ENCODE assay signal across 1 cellular context in the genomic region with DNA sequence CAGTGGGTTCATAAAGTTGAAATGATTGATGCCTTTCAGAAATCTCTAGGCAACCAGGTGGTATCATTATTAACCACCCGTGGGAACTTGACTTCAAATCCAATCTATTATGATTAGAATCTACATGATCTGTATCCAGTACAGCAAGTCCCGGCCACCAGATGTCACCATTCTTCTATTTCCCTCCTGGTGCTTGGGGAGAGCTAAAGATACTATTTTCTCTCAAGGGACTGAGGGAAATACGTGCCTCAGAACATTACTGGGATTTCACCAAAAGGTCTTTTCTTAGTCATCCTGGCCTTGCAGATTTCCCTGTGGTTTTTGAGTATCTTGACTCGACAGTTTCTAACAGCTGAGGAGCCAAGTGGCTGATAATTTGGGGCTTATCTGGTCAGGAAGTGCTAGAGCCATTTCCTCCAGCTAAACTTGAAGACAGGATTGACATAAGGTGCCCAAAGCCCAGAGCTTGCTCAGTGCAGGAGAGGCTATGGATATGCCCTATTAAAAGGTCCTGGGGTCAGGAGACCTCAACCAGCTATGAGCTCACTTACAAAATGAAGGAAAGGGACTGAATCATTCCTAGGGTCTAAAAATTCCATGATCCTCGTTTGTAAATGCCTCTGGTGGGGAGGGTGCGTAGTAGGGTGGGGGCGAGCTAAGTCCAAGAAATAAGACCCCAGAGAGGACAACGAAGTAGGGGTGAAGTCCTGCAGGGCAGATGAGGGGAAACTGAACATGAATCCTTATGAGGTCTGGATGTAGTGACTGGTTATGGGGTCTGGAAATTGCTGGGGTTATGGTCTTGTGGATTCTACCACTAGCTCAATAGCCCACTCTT.
TF ChIP-seq lines count a peak whose summit lies in the region.

No MANE protein-coding gene starts in this region.

TF ChIP-seq in HepG2, 621 proteins besides CTCF, POLR2A, EP300 and RAD21 (continued from another document and continues in another):
- TF ChIP-seq, protein P1, sequence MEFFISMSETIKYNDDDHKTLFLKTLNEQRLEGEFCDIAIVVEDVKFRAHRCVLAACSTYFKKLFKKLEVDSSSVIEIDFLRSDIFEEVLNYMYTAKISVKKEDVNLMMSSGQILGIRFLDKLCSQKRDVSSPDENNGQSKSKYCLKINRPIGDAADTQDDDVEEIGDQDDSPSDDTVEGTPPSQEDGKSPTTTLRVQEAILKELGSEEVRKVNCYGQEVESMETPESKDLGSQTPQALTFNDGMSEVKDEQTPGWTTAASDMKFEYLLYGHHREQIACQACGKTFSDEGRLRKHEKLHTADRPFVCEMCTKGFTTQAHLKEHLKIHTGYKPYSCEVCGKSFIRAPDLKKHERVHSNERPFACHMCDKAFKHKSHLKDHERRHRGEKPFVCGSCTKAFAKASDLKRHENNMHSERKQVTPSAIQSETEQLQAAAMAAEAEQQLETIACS (CRISPR knock-in tag; IDR thresholded peaks at IDR 0.05), result 0 out of 2 replicates have a peak, but pooled peaks have one; percentile 15
- TF ChIP-seq NRL (CRISPR knock-in tag; IDR thresholded peaks at IDR 0.05; ENCODE audit: borderline replicate concordance) (no peak), MED1 (CRISPR knock-in tag; IDR thresholded peaks at IDR 0.05) (0 out of 2 replicates have a peak, but pooled peaks have one; percentile 25), GATAD2A (CRISPR knock-in tag; IDR thresholded peaks at IDR 0.05) (peak; percentile 51), CEBPG (CRISPR knock-in tag; IDR thresholded peaks at IDR 0.05) (0 out of 2 replicates have a peak, but pooled peaks have one; percentile 30), HDAC2 (CRISPR knock-in tag; IDR thresholded peaks at IDR 0.05) (0 out of 2 replicates have a peak, but pooled peaks have one; percentile 46), SAP130 (CRISPR knock-in tag; IDR thresholded peaks at IDR 0.05; ENCODE audit: low read depth) (peak; percentile 41; the same call in 1 of the 2 replicates), ZNF468 (CRISPR knock-in tag; IDR thresholded peaks at IDR 0.05) (no peak), MTF2 (CRISPR knock-in tag; IDR thresholded peaks at IDR 0.05; ENCODE audit: borderline replicate concordance) (no peak), TARDBP (CRISPR knock-in tag; IDR thresholded peaks at IDR 0.05) (no peak), ISL2 (CRISPR knock-in tag; IDR thresholded peaks at IDR 0.05) (no peak), IRF2 (CRISPR knock-in tag; IDR thresholded peaks at IDR 0.05) (peak; percentile 41; the same call in 1 of the 2 replicates), ERF (CRISPR knock-in tag; IDR thresholded peaks at IDR 0.05) (peak; percentile 34; the same call in 1 of the 2 replicates), STAG1 (CRISPR knock-in tag; IDR thresholded peaks at IDR 0.05) (peak; percentile 94), JUNB (CRISPR knock-in tag; IDR thresholded peaks at IDR 0.05; ENCODE audit: borderline replicate concordance) (no peak), ZEB1 (IDR thresholded peaks at IDR 0.05; ENCODE audit: insufficient replicate concordance, low read depth) (no peak), ZNF124 (CRISPR knock-in tag; IDR thresholded peaks at IDR 0.05) (peak; percentile 69; the same call in 1 of the 2 replicates), ZMYM2 (CRISPR knock-in tag; IDR thresholded peaks at IDR 0.05) (no peak), NFE2L2 (IDR thresholded peaks at IDR 0.05; ENCODE audit: low read length) (0 out of 2 replicates have a peak, but pooled peaks have one; percentile 23), ZNF136 (CRISPR knock-in tag; IDR thresholded peaks at IDR 0.05; ENCODE audit: low read depth) (peak; percentile 62; the same call in 1 of the 2 replicates), RBAK (CRISPR knock-in tag; IDR thresholded peaks at IDR 0.05) (no peak), KAT8 (CRISPR knock-in tag; IDR thresholded peaks at IDR 0.05) (peak; percentile 50)
- TF ChIP-seq, protein P2, sequence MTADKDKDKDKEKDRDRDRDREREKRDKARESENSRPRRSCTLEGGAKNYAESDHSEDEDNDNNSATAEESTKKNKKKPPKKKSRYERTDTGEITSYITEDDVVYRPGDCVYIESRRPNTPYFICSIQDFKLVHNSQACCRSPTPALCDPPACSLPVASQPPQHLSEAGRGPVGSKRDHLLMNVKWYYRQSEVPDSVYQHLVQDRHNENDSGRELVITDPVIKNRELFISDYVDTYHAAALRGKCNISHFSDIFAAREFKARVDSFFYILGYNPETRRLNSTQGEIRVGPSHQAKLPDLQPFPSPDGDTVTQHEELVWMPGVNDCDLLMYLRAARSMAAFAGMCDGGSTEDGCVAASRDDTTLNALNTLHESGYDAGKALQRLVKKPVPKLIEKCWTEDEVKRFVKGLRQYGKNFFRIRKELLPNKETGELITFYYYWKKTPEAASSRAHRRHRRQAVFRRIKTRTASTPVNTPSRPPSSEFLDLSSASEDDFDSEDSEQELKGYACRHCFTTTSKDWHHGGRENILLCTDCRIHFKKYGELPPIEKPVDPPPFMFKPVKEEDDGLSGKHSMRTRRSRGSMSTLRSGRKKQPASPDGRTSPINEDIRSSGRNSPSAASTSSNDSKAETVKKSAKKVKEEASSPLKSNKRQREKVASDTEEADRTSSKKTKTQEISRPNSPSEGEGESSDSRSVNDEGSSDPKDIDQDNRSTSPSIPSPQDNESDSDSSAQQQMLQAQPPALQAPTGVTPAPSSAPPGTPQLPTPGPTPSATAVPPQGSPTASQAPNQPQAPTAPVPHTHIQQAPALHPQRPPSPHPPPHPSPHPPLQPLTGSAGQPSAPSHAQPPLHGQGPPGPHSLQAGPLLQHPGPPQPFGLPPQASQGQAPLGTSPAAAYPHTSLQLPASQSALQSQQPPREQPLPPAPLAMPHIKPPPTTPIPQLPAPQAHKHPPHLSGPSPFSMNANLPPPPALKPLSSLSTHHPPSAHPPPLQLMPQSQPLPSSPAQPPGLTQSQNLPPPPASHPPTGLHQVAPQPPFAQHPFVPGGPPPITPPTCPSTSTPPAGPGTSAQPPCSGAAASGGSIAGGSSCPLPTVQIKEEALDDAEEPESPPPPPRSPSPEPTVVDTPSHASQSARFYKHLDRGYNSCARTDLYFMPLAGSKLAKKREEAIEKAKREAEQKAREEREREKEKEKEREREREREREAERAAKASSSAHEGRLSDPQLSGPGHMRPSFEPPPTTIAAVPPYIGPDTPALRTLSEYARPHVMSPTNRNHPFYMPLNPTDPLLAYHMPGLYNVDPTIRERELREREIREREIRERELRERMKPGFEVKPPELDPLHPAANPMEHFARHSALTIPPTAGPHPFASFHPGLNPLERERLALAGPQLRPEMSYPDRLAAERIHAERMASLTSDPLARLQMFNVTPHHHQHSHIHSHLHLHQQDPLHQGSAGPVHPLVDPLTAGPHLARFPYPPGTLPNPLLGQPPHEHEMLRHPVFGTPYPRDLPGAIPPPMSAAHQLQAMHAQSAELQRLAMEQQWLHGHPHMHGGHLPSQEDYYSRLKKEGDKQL (CRISPR knock-in tag; IDR thresholded peaks at IDR 0.05; ENCODE audit: low read depth), result no peak
- TF ChIP-seq, protein P3, sequence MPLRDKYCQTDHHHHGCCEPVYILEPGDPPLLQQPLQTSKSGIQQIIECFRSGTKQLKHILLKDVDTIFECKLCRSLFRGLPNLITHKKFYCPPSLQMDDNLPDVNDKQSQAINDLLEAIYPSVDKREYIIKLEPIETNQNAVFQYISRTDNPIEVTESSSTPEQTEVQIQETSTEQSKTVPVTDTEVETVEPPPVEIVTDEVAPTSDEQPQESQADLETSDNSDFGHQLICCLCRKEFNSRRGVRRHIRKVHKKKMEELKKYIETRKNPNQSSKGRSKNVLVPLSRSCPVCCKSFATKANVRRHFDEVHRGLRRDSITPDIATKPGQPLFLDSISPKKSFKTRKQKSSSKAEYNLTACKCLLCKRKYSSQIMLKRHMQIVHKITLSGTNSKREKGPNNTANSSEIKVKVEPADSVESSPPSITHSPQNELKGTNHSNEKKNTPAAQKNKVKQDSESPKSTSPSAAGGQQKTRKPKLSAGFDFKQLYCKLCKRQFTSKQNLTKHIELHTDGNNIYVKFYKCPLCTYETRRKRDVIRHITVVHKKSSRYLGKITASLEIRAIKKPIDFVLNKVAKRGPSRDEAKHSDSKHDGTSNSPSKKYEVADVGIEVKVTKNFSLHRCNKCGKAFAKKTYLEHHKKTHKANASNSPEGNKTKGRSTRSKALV (CRISPR knock-in tag; IDR thresholded peaks at IDR 0.05), result 0 out of 2 replicates have a peak, but pooled peaks have one; percentile 31
- TF ChIP-seq, protein P4, sequence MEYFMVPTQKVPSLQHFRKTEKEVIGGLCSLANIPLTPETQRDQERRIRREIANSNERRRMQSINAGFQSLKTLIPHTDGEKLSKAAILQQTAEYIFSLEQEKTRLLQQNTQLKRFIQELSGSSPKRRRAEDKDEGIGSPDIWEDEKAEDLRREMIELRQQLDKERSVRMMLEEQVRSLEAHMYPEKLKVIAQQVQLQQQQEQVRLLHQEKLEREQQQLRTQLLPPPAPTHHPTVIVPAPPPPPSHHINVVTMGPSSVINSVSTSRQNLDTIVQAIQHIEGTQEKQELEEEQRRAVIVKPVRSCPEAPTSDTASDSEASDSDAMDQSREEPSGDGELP (IDR thresholded peaks at IDR 0.05; ENCODE audit: borderline replicate concordance, low read depth), result no peak
- TF ChIP-seq, protein P5, sequence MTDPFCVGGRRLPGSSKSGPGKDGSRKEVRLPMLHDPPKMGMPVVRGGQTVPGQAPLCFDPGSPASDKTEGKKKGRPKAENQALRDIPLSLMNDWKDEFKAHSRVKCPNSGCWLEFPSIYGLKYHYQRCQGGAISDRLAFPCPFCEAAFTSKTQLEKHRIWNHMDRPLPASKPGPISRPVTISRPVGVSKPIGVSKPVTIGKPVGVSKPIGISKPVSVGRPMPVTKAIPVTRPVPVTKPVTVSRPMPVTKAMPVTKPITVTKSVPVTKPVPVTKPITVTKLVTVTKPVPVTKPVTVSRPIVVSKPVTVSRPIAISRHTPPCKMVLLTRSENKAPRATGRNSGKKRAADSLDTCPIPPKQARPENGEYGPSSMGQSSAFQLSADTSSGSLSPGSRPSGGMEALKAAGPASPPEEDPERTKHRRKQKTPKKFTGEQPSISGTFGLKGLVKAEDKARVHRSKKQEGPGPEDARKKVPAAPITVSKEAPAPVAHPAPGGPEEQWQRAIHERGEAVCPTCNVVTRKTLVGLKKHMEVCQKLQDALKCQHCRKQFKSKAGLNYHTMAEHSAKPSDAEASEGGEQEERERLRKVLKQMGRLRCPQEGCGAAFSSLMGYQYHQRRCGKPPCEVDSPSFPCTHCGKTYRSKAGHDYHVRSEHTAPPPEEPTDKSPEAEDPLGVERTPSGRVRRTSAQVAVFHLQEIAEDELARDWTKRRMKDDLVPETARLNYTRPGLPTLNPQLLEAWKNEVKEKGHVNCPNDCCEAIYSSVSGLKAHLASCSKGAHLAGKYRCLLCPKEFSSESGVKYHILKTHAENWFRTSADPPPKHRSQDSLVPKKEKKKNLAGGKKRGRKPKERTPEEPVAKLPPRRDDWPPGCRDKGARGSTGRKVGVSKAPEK (CRISPR knock-in tag; IDR thresholded peaks at IDR 0.05; ENCODE audit: borderline replicate concordance), result 0 out of 2 replicates have a peak, but pooled peaks have one; percentile 76
- TF ChIP-seq, protein P6, sequence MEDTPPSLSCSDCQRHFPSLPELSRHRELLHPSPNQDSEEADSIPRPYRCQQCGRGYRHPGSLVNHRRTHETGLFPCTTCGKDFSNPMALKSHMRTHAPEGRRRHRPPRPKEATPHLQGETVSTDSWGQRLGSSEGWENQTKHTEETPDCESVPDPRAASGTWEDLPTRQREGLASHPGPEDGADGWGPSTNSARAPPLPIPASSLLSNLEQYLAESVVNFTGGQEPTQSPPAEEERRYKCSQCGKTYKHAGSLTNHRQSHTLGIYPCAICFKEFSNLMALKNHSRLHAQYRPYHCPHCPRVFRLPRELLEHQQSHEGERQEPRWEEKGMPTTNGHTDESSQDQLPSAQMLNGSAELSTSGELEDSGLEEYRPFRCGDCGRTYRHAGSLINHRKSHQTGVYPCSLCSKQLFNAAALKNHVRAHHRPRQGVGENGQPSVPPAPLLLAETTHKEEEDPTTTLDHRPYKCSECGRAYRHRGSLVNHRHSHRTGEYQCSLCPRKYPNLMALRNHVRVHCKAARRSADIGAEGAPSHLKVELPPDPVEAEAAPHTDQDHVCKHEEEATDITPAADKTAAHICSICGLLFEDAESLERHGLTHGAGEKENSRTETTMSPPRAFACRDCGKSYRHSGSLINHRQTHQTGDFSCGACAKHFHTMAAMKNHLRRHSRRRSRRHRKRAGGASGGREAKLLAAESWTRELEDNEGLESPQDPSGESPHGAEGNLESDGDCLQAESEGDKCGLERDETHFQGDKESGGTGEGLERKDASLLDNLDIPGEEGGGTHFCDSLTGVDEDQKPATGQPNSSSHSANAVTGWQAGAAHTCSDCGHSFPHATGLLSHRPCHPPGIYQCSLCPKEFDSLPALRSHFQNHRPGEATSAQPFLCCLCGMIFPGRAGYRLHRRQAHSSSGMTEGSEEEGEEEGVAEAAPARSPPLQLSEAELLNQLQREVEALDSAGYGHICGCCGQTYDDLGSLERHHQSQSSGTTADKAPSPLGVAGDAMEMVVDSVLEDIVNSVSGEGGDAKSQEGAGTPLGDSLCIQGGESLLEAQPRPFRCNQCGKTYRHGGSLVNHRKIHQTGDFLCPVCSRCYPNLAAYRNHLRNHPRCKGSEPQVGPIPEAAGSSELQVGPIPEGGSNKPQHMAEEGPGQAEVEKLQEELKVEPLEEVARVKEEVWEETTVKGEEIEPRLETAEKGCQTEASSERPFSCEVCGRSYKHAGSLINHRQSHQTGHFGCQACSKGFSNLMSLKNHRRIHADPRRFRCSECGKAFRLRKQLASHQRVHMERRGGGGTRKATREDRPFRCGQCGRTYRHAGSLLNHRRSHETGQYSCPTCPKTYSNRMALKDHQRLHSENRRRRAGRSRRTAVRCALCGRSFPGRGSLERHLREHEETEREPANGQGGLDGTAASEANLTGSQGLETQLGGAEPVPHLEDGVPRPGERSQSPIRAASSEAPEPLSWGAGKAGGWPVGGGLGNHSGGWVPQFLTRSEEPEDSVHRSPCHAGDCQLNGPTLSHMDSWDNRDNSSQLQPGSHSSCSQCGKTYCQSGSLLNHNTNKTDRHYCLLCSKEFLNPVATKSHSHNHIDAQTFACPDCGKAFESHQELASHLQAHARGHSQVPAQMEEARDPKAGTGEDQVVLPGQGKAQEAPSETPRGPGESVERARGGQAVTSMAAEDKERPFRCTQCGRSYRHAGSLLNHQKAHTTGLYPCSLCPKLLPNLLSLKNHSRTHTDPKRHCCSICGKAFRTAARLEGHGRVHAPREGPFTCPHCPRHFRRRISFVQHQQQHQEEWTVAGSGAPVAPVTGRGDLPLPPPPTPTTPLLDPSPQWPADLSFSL (CRISPR knock-in tag; IDR thresholded peaks at IDR 0.05), result no peak
- TF ChIP-seq, protein P7, sequence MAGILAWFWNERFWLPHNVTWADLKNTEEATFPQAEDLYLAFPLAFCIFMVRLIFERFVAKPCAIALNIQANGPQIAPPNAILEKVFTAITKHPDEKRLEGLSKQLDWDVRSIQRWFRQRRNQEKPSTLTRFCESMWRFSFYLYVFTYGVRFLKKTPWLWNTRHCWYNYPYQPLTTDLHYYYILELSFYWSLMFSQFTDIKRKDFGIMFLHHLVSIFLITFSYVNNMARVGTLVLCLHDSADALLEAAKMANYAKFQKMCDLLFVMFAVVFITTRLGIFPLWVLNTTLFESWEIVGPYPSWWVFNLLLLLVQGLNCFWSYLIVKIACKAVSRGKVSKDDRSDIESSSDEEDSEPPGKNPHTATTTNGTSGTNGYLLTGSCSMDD (CRISPR knock-in tag; IDR thresholded peaks at IDR 0.05), result no peak
- TF ChIP-seq, protein P8, sequence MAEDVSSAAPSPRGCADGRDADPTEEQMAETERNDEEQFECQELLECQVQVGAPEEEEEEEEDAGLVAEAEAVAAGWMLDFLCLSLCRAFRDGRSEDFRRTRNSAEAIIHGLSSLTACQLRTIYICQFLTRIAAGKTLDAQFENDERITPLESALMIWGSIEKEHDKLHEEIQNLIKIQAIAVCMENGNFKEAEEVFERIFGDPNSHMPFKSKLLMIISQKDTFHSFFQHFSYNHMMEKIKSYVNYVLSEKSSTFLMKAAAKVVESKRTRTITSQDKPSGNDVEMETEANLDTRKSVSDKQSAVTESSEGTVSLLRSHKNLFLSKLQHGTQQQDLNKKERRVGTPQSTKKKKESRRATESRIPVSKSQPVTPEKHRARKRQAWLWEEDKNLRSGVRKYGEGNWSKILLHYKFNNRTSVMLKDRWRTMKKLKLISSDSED (CRISPR knock-in tag; IDR thresholded peaks at IDR 0.05), result no peak
